Comparison of ENCODE assay signal across 7 cellular contexts in genomic region chr4:139176299-139177048, GRCh38. TPM values are rescaled to one million over a fixed set of nuclear protein-coding genes. Genes with fewer than 3 reads are reported as not detected.
DNase-seq lines count a peak whose midpoint lies in the region; ATAC-seq and TF ChIP-seq lines count a peak whose summit lies in the region.

No MANE protein-coding gene starts in this region.

- H3K9me3 Mint-ChIP-seq in chondrocyte (ENCODE audit: low read depth) = no peaks in the 10 kb centered on the region

- no peaks in the 10 kb centered on the region for H3K36me3 Mint-ChIP-seq in chondrocyte (ENCODE audit: low read depth)

- peak overlapping the region; percentile 87 for H3K4me3 Mint-ChIP-seq in chondrocyte (ENCODE audit: unreplicated experiment)

- H3K27ac Mint-ChIP-seq in chondrocyte (ENCODE audit: unreplicated experiment) = peak overlapping the region; percentile 90

- peaks cover 22% of the 10 kb centered on the region for H3K4me1 Mint-ChIP-seq in chondrocyte (ENCODE audit: low read depth)

- no peaks in the 10 kb centered on the region for H3K27me3 Mint-ChIP-seq in chondrocyte (ENCODE audit: low read depth)

- ATAC-seq in GM18519 (IDR thresholded peaks at IDR 0.05; ENCODE audit: low FRiP score, unreplicated experiment) (peak; percentile 13), HG02973 (IDR thresholded peaks at IDR 0.05; ENCODE audit: unreplicated experiment) (peak; percentile 17)

- peak; percentile 56 for DNase-seq in NCI-H2196 (lab: John Stamatoyannopoulos, UW; ENCODE audit: unreplicated experiment)
- peak; percentile 75 for DNase-seq in activated CD4-positive, CD25-positive, alpha-beta regulatory T cell treated with anti-CD3 and anti-CD28 coated beads, Interleukin-2, amount 50 U/mL, for 72 hours
- peak; percentile 91 for DNase-seq in chondrocyte (ENCODE audit: low spot score)
- peak; percentile 56 for DNase-seq in kidney glomerular epithelial cell (lab: John Stamatoyannopoulos, UW)
- DNase-seq in stimulated activated CD4-positive, alpha-beta T cell treated with anti-CD3 and anti-CD28 coated beads, Interleukin-15, amount 100 ng/mL, for 48 hours (ENCODE audit: low read depth in 2 of 2) = peak; percentile 15 to 52

- no peak for TF ChIP-seq CTCF in chondrocyte (IDR thresholded peaks at IDR 0.05)

RNA-seq across cellular contexts. Expression of gene ELF2, which starts 0.5 kb away (rescaled TPM):
- 30.2 to 34.2 TPM (median 32.3 TPM) in 3 replicates for total RNA-seq in chondrocyte

Comparison
In these comparisons a context has a peak if more than half of its experiments do, and no peak if none do; other contexts are left out.
1. Peak in every context shown above with its lines: DNase-seq and ATAC-seq.
2. DNase-seq: peak in every context shown above with its lines; median percentile 91 in chondrocyte; 75 in activated CD4-positive, CD25-positive, alpha-beta regulatory T cell treated with anti-CD3 and anti-CD28 coated beads, Interleukin-2, amount 50 U/mL, for 72 hours; 56 in NCI-H2196; 56 in kidney glomerular epithelial cell; 34 in stimulated activated CD4-positive, alpha-beta T cell treated with anti-CD3 and anti-CD28 coated beads, Interleukin-15, amount 100 ng/mL, for 48 hours.